Comparison of ENCODE assay signal across 8 cellular contexts in the genomic region with DNA sequence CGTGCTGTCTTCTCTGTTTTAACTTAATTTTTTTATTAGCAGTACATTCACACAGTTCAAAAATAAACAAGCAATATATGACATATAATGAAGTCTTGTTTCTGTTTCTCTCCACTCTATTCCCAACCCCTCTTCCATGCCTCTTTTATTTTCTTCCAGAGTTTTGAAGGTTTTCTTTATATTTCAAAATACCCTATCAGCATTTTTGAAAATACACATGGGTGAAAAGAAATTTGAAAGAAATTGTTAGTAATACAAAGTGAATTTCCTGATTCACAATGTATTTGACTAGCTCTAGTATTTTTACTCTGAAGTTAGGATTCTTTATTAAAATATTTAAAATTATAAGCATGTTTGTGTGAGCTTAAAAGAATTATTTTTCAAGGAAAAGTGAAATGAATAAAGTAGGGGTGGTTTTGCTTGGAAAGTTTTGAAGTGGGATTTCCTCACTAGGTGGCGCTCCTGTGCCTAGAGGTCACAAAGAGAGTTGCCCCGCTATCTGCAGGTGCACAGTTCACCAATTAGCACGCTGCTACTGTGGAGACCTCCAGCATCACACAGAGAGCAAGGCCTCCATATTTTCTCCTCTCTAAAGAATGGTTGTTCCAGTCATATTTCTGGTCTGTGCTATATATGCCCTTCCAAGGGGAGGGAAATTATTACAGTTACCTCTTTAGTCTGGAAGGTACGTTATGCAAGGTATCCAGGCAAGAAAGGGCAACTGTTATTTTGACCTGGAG. TPM values are rescaled to one million over a fixed set of nuclear protein-coding genes. Genes with fewer than 3 reads are reported as not detected.
A peak's percentile ranks its signal among the peaks of the same experiment; 100 is the strongest.
DNase-seq lines count a peak whose midpoint lies in the region; ATAC-seq and TF ChIP-seq lines count a peak whose summit lies in the region.

No MANE protein-coding gene starts in this region.

- ATAC-seq in GM18499 (IDR thresholded peaks at IDR 0.05; ENCODE audit: insufficient read depth, unreplicated experiment) (peak; percentile 57), HG03432 (IDR thresholded peaks at IDR 0.05; ENCODE audit: unreplicated experiment) (peak; percentile 71)

- TF ChIP-seq CTCF in AG09319 (IDR thresholded peaks at IDR 0.05; ENCODE audit: low read depth, low read length), result peak; percentile 69
- TF ChIP-seq CTCF in glutamatergic neuron (IDR thresholded peaks at IDR 0.05; ENCODE audit: partially characterized antibody, unreplicated experiment), result peak; percentile 81

- H3K4me3 Mint-ChIP-seq in activated T-cell treated with anti-CD3 and anti-CD28 coated beads, Interleukin-2, amount 50 U/mL, for 24 hours, result no peak overlapping the region
- no peak overlapping the region for H3K4me3 Mint-ChIP-seq in glutamatergic neuron (ENCODE audit: unreplicated experiment)

- peaks cover 42% of the 10 kb centered on the region for H3K27me3 Mint-ChIP-seq in activated T-cell treated with anti-CD3 and anti-CD28 coated beads, Interleukin-2, amount 50 U/mL, for 24 hours
- no peaks in the 10 kb centered on the region for H3K27me3 Mint-ChIP-seq in glutamatergic neuron (ENCODE audit: unreplicated experiment)

- no peak overlapping the region for H3K27ac Mint-ChIP-seq in activated T-cell treated with anti-CD3 and anti-CD28 coated beads, Interleukin-2, amount 50 U/mL, for 24 hours
- H3K27ac Mint-ChIP-seq in glutamatergic neuron (ENCODE audit: unreplicated experiment), result no peak overlapping the region

- H3K9me3 Mint-ChIP-seq in activated T-cell treated with anti-CD3 and anti-CD28 coated beads, Interleukin-2, amount 50 U/mL, for 24 hours, result peaks cover 2% of the 10 kb centered on the region
- no peaks in the 10 kb centered on the region for H3K9me3 Mint-ChIP-seq in glutamatergic neuron (ENCODE audit: unreplicated experiment)

- H3K36me3 Mint-ChIP-seq in activated T-cell treated with anti-CD3 and anti-CD28 coated beads, Interleukin-2, amount 50 U/mL, for 24 hours (ENCODE audit: low read depth), result no peaks in the 10 kb centered on the region
- H3K36me3 Mint-ChIP-seq in glutamatergic neuron (ENCODE audit: unreplicated experiment), result no peaks in the 10 kb centered on the region

- H3K4me1 Mint-ChIP-seq in activated T-cell treated with anti-CD3 and anti-CD28 coated beads, Interleukin-2, amount 50 U/mL, for 24 hours (ENCODE audit: low read depth), result no peaks in the 10 kb centered on the region
- H3K4me1 Mint-ChIP-seq in glutamatergic neuron (ENCODE audit: low read depth, unreplicated experiment), result no peaks in the 10 kb centered on the region

- DNase-seq in AG09319 (ENCODE audit: extremely low read depth, low read depth), result peak; percentile 8
- peak; percentile 57 for DNase-seq in NCI-H82 treated with DMSO at 0.1 percent for 48 hours (lab: John Stamatoyannopoulos, UW; ENCODE audit: unreplicated experiment)
- DNase-seq in activated T-cell treated with anti-CD3 and anti-CD28 coated beads, Interleukin-2, amount 50 U/mL, for 24 hours, result peak; percentile 54
- peak; percentile 64 for DNase-seq in glutamatergic neuron
- peak; percentile 54 for DNase-seq in stimulated activated CD4-positive, alpha-beta T cell treated with anti-CD3 and anti-CD28 coated beads, Interleukin-12 subunit alpha, Interleukin-12 subunit beta, amount 100 ng/mL, for 4 hours
- no peak for DNase-seq in hepatic stellate cell (ENCODE audit: low spot score)

RNA-seq across cellular contexts. Expression of a gene that starts 37.6 kb away (rescaled TPM):
- total RNA-seq in glutamatergic neuron (ENCODE audit: unreplicated experiment), result not detected
